ENCODE assay signal across 9 cellular contexts in the genomic region with DNA sequence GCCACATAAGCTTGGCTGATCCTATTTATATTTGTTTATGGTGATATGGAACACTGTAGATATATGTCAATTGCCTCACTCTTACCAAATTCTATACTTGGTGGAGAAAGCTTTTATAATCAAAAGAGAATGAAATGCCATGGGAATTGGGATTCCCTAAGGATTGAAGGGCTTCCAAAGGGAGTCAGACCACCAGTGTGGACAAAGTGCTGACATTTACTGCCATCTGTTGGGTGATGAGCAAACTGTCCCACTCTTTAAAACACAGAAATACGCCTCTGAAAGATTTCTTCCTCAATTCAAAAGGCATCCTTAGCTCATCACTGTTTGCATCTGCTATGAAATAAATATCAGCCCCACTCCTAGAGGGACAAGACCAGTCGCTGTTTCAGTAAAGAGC. TPM values are rescaled to one million over a fixed set of nuclear protein-coding genes. Genes with fewer than 3 reads are reported as not detected.
A peak's percentile ranks its signal among the peaks of the same experiment; 100 is the strongest.
DNase-seq lines count a peak whose midpoint lies in the region; ATAC-seq, FAIRE-seq and TF ChIP-seq lines count a peak whose summit lies in the region.
"Had no signal": no experiment of that assay in that cellular context is flagged by ENCODE, and none has a peak within 500 bp of the region (broad histone marks: within the 10 kb centered on the region; RNA-seq: fewer than 3 reads in every experiment).

No MANE protein-coding gene starts in this region.

- DNase-seq in A549 (ENCODE audit: low read depth in 1 of 2, low spot score in 1 of 2) (peak; percentile 25 to 43), NCI-H748 (lab: John Stamatoyannopoulos, UW; ENCODE audit: unreplicated experiment) (peak; percentile 50), esophagus muscularis mucosa (ENCODE audit: extremely low spot score) (no peak), GM19239 (ENCODE audit: insufficient read length, low spot score) (no peak), coronary artery (ENCODE audit: low spot score) (no peak)
- no peak for DNase-seq in activated CD4-positive, alpha-beta T cell treated with anti-CD3 and anti-CD28 coated beads, Interleukin-2, amount 50 U/mL, for 48 hours
- no peak for DNase-seq in activated CD4-positive, alpha-beta T cell treated with anti-CD3 and anti-CD28 coated beads, Interleukin-2, amount 50 U/mL, for 1 hour

- 30% methylated on average over 2 of the region's 2 CpGs for WGBS in A549 (ENCODE audit: missing lambda C conversion rate)
- 56% methylated on average over 2 of the region's 2 CpGs for WGBS in esophagus muscularis mucosa

- no peak overlapping the region for H3K27ac ChIP-seq in A549
- H3K27ac ChIP-seq in esophagus muscularis mucosa (replicated peaks in 1 of 4), result no peak overlapping the region
- H3K27ac ChIP-seq in coronary artery, result no peak overlapping the region

- TF ChIP-seq POLR2A in A549 (IDR thresholded peaks at IDR 0.05; ENCODE audit: low read length) (no peak), esophagus muscularis mucosa (IDR thresholded peaks at IDR 0.05; ENCODE audit: low read depth) (no peak)

- no peak overlapping the region for H3K4me2 ChIP-seq in A549

- peak; percentile 65 to 82; a peak in 5 of 6 replicates for ATAC-seq in A549
- ATAC-seq: activated naive CD4-positive, alpha-beta T cell treated with anti-CD3 and anti-CD28 coated beads, Interleukin-2, amount 50 U/mL, for 72 hours had no signal

- no peaks in the 10 kb centered on the region for H3K9me3 ChIP-seq in A549
- no peaks in the 10 kb centered on the region for H3K9me3 ChIP-seq in esophagus muscularis mucosa

- H3K4me3 ChIP-seq in A549 (no peak overlapping the region), esophagus muscularis mucosa (no peak overlapping the region), coronary artery (no peak overlapping the region)

- peak; percentile 72 for TF ChIP-seq CTCF in A549 (IDR thresholded peaks at IDR 0.05)
- TF ChIP-seq CTCF in GM12873 (IDR thresholded peaks at IDR 0.05; ENCODE audit: insufficient read depth, low read depth, low read length, missing control alignments), result peak; percentile 61
- peak in 2 of 3 experiments; percentile 31 to 43 for TF ChIP-seq CTCF in esophagus muscularis mucosa (IDR thresholded peaks at IDR 0.05)
- no peak for TF ChIP-seq CTCF in coronary artery (IDR thresholded peaks at IDR 0.05)

- H3K36me3 ChIP-seq in esophagus muscularis mucosa, result no peaks in the 10 kb centered on the region

- POLR2A ChIA-PET in A549 (lab: Yijun Ruan, JAX), result no interaction called here

- H3K27me3 ChIP-seq in esophagus muscularis mucosa, result peaks cover 0 to 20% (median 2%) of the 10 kb centered on the region in 4 donors

- intact Hi-C loops in esophagus muscularis mucosa (cut with DNase I), result loop anchor here (5.0 kb wide), 1 partner anchor 825 kb away; no protein-coding TSS in a partner anchor

- CTCF ChIA-PET in A549 (lab: Yijun Ruan, JAX), result interaction anchor here (0.6 to 2.7 kb wide), 36 partner anchors 8 to 1103 kb away, joined by 3 to 28 read pairs (median 4); a partner anchor contains a TSS

- peak; percentile 72 to 74 for TF ChIP-seq RAD21 in A549 (conservative IDR thresholded peaks at IDR 0.05 in 1 of 2, IDR thresholded peaks at IDR 0.05 in 1 of 2)

- TF ChIP-seq EP300 in A549 (IDR thresholded peaks at IDR 0.05) (no peak), esophagus muscularis mucosa (IDR thresholded peaks at IDR 0.05) (no peak)

- no peaks in the 10 kb centered on the region for H3K4me1 ChIP-seq in A549
- no peaks in the 10 kb centered on the region for H3K4me1 ChIP-seq in esophagus muscularis mucosa

- no peak for FAIRE-seq in A549 (lab: Jason Lieb, UNC)
- FAIRE-seq in GM19239 (lab: Jason Lieb, UNC), result no peak

TF ChIP-seq in A549, 52 proteins besides CTCF, POLR2A, EP300 and RAD21:
- TF ChIP-seq MAZ (IDR thresholded peaks at IDR 0.05; ENCODE audit: borderline replicate concordance, low read depth, low read length) (no peak), JUN (IDR thresholded peaks at IDR 0.05) (no peak), SMC3 (IDR thresholded peaks at IDR 0.05) (peak; percentile 49; the same call in 2 of the 3 replicates), TP53 (CRISPR knock-in tag; IDR thresholded peaks at IDR 0.05) (no peak), ESRRA (IDR thresholded peaks at IDR 0.05; ENCODE audit: borderline replicate concordance, low read length) (no peak), HOXB5 (CRISPR knock-in tag; IDR thresholded peaks at IDR 0.05) (no peak)
- TF ChIP-seq, protein P1, sequence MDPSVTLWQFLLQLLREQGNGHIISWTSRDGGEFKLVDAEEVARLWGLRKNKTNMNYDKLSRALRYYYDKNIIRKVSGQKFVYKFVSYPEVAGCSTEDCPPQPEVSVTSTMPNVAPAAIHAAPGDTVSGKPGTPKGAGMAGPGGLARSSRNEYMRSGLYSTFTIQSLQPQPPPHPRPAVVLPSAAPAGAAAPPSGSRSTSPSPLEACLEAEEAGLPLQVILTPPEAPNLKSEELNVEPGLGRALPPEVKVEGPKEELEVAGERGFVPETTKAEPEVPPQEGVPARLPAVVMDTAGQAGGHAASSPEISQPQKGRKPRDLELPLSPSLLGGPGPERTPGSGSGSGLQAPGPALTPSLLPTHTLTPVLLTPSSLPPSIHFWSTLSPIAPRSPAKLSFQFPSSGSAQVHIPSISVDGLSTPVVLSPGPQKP (IDR thresholded peaks at IDR 0.05; ENCODE audit: low read depth, low read length), result no peak
TF ChIP-seq in A549: peak in this region for 1.

RNA-seq across cellular contexts. Expression of a gene that starts 7.1 kb away (rescaled TPM):
- polyA plus RNA-seq in A549 (2011; rRNA removed) (0.14 and 0.16 TPM in 2 replicates), A549 (2017; fragmentation: RNase III; extraction: RNeasy Plus Mini Kit Qiagen cat#74134 plus additional on column Dnase treatment) (0.01 to 0.18 TPM (median 0.07 TPM) in 3 replicates)
- polyA plus RNA-seq in A549 (2012; cell fraction: cytosol; rRNA removed), result not detected in 2 replicates
- not detected in 2 replicates for polyA plus RNA-seq in A549 (2012; cell fraction: nucleus; rRNA removed)
- 0.87 and 0.88 TPM in 2 replicates for polyA minus RNA-seq in A549 (2011; rRNA and poly(A)+ RNA removed)
- total RNA-seq in esophagus muscularis mucosa, result under 1 TPM; 0.17 to 0.69 (median 0.37) TPM

Comparison
In these comparisons a context has a peak if more than half of its experiments do, and no peak if none do; other contexts are left out.
1. DNase-seq: peak in A549 (2 of 2) and NCI-H748 (single experiment); none in esophagus muscularis mucosa (single experiment), GM19239 (single experiment), activated CD4-positive, alpha-beta T cell treated with anti-CD3 and anti-CD28 coated beads, Interleukin-2, amount 50 U/mL, for 48 hours (0 of 2), activated CD4-positive, alpha-beta T cell treated with anti-CD3 and anti-CD28 coated beads, Interleukin-2, amount 50 U/mL, for 1 hour (single experiment) and coronary artery (single experiment).